Comparison of ENCODE assay signal across 8 cellular contexts in the genomic region with DNA sequence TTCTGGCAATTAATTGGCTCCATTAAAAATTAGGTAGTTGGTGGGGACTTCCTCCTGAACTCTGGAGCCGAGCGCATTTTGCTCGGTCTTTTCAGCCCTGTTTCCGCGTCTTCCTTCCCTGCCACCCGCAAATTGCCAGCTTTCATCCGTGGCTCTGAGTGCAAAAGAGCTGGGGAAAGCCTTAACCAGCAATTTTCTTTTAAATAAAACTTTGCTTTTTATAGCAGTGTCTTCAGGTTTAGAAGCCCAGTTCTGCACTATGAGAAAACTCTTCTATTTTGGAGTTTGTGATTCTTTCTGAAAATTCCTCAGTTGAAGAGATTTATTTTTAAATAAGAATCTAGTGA. TPM values are rescaled to one million over a fixed set of nuclear protein-coding genes. Genes with fewer than 3 reads are reported as not detected.
DNase-seq lines count a peak whose midpoint lies in the region; ATAC-seq and TF ChIP-seq lines count a peak whose summit lies in the region.

No MANE protein-coding gene starts in this region.

- peak overlapping the region; percentile 97 to 100 (median 98) for H3K27ac Mint-ChIP-seq in CD14-positive monocyte
- H3K27ac Mint-ChIP-seq in naive B cell, result peak overlapping the region; percentile 81 to 96 (median 93)

- H3K9me3 ChIP-seq in Karpas-422 (ENCODE audit: low read length), result no peaks in the 10 kb centered on the region

- H3K4me1 ChIP-seq in Karpas-422 (ENCODE audit: low read length), result peaks cover 28% of the 10 kb centered on the region

- H3K9me3 Mint-ChIP-seq in CD14-positive monocyte (peaks cover 0 to 2% (median under 1%) of the 10 kb centered on the region in 7 donors), naive B cell (no peaks in the 10 kb centered on the region)

- intact Hi-C loops in CD14-positive monocyte (cut with micrococcal nuclease), result loop anchor here in 1 of 2 donors (5.0 to 10.0 kb wide), 3 partner anchors 49 to 151 kb away; partner anchors contain the start of genes SRSF3 and STK38

- H3K27me3 Mint-ChIP-seq in CD14-positive monocyte (ENCODE audit: low read depth in 3 of 3) (no peaks in the 10 kb centered on the region), naive B cell (no peaks in the 10 kb centered on the region)

- H3K4me1 Mint-ChIP-seq in CD14-positive monocyte (peaks cover 44% of the 10 kb centered on the region), naive B cell (peaks cover 22 to 46% (median 37%) of the 10 kb centered on the region in 3 donors)

- H4K20me1 ChIP-seq in Karpas-422 (ENCODE audit: insufficient read depth, low read depth, low read length), result no peaks in the 10 kb centered on the region

- peak overlapping the region; percentile 81 for H3K27ac ChIP-seq in Karpas-422 (ENCODE audit: low read length)

- H3K9me2 ChIP-seq in Karpas-422 (replicated peaks; ENCODE audit: insufficient read depth, low read length), result no peaks in the 10 kb centered on the region

- H3K4me3 ChIP-seq in Karpas-422 (ENCODE audit: low read length) (peak overlapping the region; percentile 81), choroid plexus epithelial cell (ENCODE audit: low read depth, low read length) (peak overlapping the region; percentile 94)

- H3K27me3 ChIP-seq in Karpas-422 (ENCODE audit: low read length), result no peaks in the 10 kb centered on the region

- ATAC-seq in naive B cell (ENCODE audit: low read depth in 2 of 2), result peak in 1 of 2 donors; percentile 7
- no peak for ATAC-seq in HG03460 (IDR thresholded peaks at IDR 0.05; ENCODE audit: unreplicated experiment)

- H3K36me3 Mint-ChIP-seq in CD14-positive monocyte (peaks cover 9 to 11% of the 10 kb centered on the region in 2 donors), naive B cell (peaks cover 0 to 1% of the 10 kb centered on the region in 2 donors)

- peaks cover 63% of the 10 kb centered on the region for H3K79me2 ChIP-seq in Karpas-422 (ENCODE audit: low read length)

- peak overlapping the region; percentile 94 for H3K9ac ChIP-seq in Karpas-422 (ENCODE audit: low read length)

- H3K4me2 ChIP-seq in Karpas-422 (ENCODE audit: low read depth, low read length, poor library complexity, severe bottlenecking), result peak overlapping the region; percentile 82

- peak overlapping the region; percentile 58; the same call in 1 of the 2 replicates for H2AFZ ChIP-seq in Karpas-422 (ENCODE audit: low read length)

- no peak for TF ChIP-seq CTCF in CD14-positive monocyte (IDR thresholded peaks at IDR 0.05)
- no peak for TF ChIP-seq CTCF in choroid plexus epithelial cell (conservative IDR thresholded peaks at IDR 0.05; ENCODE audit: low read depth, low read length)
- no peak for TF ChIP-seq CTCF in GM20000 (IDR thresholded peaks at IDR 0.05; ENCODE audit: extremely low read depth, missing control alignments)

- no peak for DNase-seq in CD14-positive monocyte (ENCODE audit: low spot score)
- no peak for DNase-seq in Karpas-422
- peak; percentile 34 for DNase-seq in choroid plexus epithelial cell (ENCODE audit: low read depth)
- DNase-seq in naive B cell, result no peak
- no peak for DNase-seq in RKO (ENCODE audit: low spot score)
- no peak for DNase-seq in activated effector memory CD4-positive, alpha-beta T cell treated with Interleukin-2 at 50 U/mL for 16 hours
- no peak for DNase-seq in GM20000 (ENCODE audit: low spot score)

- H3K4me3 Mint-ChIP-seq in CD14-positive monocyte (peak overlapping the region; percentile 98 to 100), naive B cell (peak overlapping the region; percentile 91 to 99 (median 98))

- peaks cover 29% of the 10 kb centered on the region for H3K36me3 ChIP-seq in Karpas-422 (ENCODE audit: insufficient read depth, low read length)

RNA-seq across cellular contexts. Expression of gene KCTD20, which starts 0.7 kb away (rescaled TPM):
- polyA plus RNA-seq in CD14-positive monocyte (10 to 100 TPM; 73.9 to 79.7 TPM), naive B cell (ENCODE audit: low read depth in 6 of 6) (10 to 100 TPM; 44.3 to 57.7 (median 52.0) TPM)
- 71.4 and 94.5 TPM in 2 replicates for total RNA-seq in Karpas-422 (2014; rRNA removed; shearing (Covaris generic); ENCODE audit: low replicate concordance)

RNA-seq across cellular contexts. Expression of gene PXT1, which starts 0.8 kb away (rescaled TPM):
- under 1 TPM; 0.24 to 0.31 TPM for polyA plus RNA-seq in CD14-positive monocyte
- total RNA-seq in Karpas-422 (2014; rRNA removed; shearing (Covaris generic); ENCODE audit: low replicate concordance), result not detected in 2 replicates
- not detected for polyA plus RNA-seq in naive B cell (ENCODE audit: low read depth in 6 of 6)

RNA-seq across cellular contexts. Expression of gene ETV7, which starts 56.0 kb away (rescaled TPM):
- 1 to 10 TPM in 1 of 2 donors, under 1 TPM in 1; 0.10 to 2.2 TPM for polyA plus RNA-seq in CD14-positive monocyte
- not detected in 2 replicates for total RNA-seq in Karpas-422 (2014; rRNA removed; shearing (Covaris generic); ENCODE audit: low replicate concordance)
- polyA plus RNA-seq in naive B cell (ENCODE audit: low read depth in 6 of 6), result not detected
